9 cellular contexts compared by ENCODE assay signal in genomic region chrX:155148724-155149537, GRCh38.
A peak's percentile ranks its signal among the peaks of the same experiment; 100 is the strongest.
DNase-seq lines count a peak whose midpoint lies in the region; ATAC-seq and TF ChIP-seq lines count a peak whose summit lies in the region.
"Had no signal": no experiment of that assay in that cellular context is flagged by ENCODE, and none has a peak within 500 bp of the region (broad histone marks: within the 10 kb centered on the region; RNA-seq: fewer than 3 reads in every experiment).

No MANE protein-coding gene starts in this region.

- no peak overlapping the region for H3K27ac Mint-ChIP-seq in activated T-cell treated with anti-CD3 and anti-CD28 coated beads, Interleukin-2, amount 50 U/mL, for 72 hours

- DNase-seq in NCI-H345 (lab: John Stamatoyannopoulos, UW), result peak; percentile 4
- no peak for DNase-seq in NCI-H345 treated with DMSO at 0.1 percent for 48 hours (lab: John Stamatoyannopoulos, UW; ENCODE audit: unreplicated experiment)
- DNase-seq in LoVo (ENCODE audit: low spot score), result peak; percentile 1
- DNase-seq in activated T-cell treated with anti-CD3 and anti-CD28 coated beads, Interleukin-2, amount 50 U/mL, for 72 hours, result peak; percentile 42 to 54
- DNase-seq in inferior parietal cortex (ENCODE audit: extremely low spot score), result peak; percentile 14
- DNase-seq in testis, result peak; percentile 60
- DNase-seq in MG63, result no peak
- DNase-seq: right cardiac atrium had no signal

- H3K9me3 Mint-ChIP-seq in activated T-cell treated with anti-CD3 and anti-CD28 coated beads, Interleukin-2, amount 50 U/mL, for 72 hours, result peaks cover 1 to 7% of the 10 kb centered on the region in 2 donors

- H3K27me3 Mint-ChIP-seq in activated T-cell treated with anti-CD3 and anti-CD28 coated beads, Interleukin-2, amount 50 U/mL, for 72 hours (ENCODE audit: low read depth), result peaks cover 6% of the 10 kb centered on the region

- H3K27me3 ChIP-seq in testis, result no peaks in the 10 kb centered on the region
- H3K27me3 ChIP-seq in MG63, result no peaks in the 10 kb centered on the region

- H3K9me3 ChIP-seq in testis (no peaks in the 10 kb centered on the region), MG63 (no peaks in the 10 kb centered on the region)

- no peak for ATAC-seq in activated T-cell treated with anti-CD3 and anti-CD28 coated beads, Interleukin-2, amount 50 U/mL, for 72 hours (replicated peaks in 1 of 2)
- ATAC-seq in activated CD4-positive, CD25-positive, alpha-beta regulatory T cell treated with anti-CD3 and anti-CD28 coated beads, Interleukin-2, amount 50 U/mL, for 24 hours, result no peak

- H3K36me3 ChIP-seq in testis (ENCODE audit: low read depth, missing control alignments) (no peaks in the 10 kb centered on the region), MG63 (no peaks in the 10 kb centered on the region)

- 27 to 46% methylated on average over 7 of the region's 7 CpGs for WGBS in testis, 2 donors

- H3K4me1 Mint-ChIP-seq in activated T-cell treated with anti-CD3 and anti-CD28 coated beads, Interleukin-2, amount 50 U/mL, for 72 hours (ENCODE audit: low read depth), result peaks cover 7% of the 10 kb centered on the region

- peak; percentile 19 to 51 (median 51) for TF ChIP-seq CTCF in testis (IDR thresholded peaks at IDR 0.05)

- H3K4me3 Mint-ChIP-seq in activated T-cell treated with anti-CD3 and anti-CD28 coated beads, Interleukin-2, amount 50 U/mL, for 72 hours, result no peak overlapping the region

- peaks cover 1 to 2% of the 10 kb centered on the region in 2 donors for H3K36me3 Mint-ChIP-seq in activated T-cell treated with anti-CD3 and anti-CD28 coated beads, Interleukin-2, amount 50 U/mL, for 72 hours (ENCODE audit: insufficient read depth in 2 of 2)

- H3K4me3 ChIP-seq in testis (no peak overlapping the region), MG63 (no peak overlapping the region)

- no peak overlapping the region for H3K27ac ChIP-seq in testis

- TF ChIP-seq POLR2A in testis (IDR thresholded peaks at IDR 0.05), result no peak

- intact Hi-C loops in testis (cut with DNase I; ENCODE audit: low total_unique reads), result no loop called here

- H3K4me1 ChIP-seq in testis, result no peaks in the 10 kb centered on the region

Comparison
In these comparisons a context has a peak if more than half of its experiments do, and no peak if none do; other contexts are left out.
1. DNase-seq: peak in NCI-H345 (single experiment), LoVo (single experiment), activated T-cell treated with anti-CD3 and anti-CD28 coated beads, Interleukin-2, amount 50 U/mL, for 72 hours (2 of 2), inferior parietal cortex (single experiment) and testis (single experiment); none in NCI-H345 treated with DMSO at 0.1 percent for 48 hours (single experiment) and MG63 (single experiment).